ENCODE assay signal across 24 cellular contexts in the genomic region with DNA sequence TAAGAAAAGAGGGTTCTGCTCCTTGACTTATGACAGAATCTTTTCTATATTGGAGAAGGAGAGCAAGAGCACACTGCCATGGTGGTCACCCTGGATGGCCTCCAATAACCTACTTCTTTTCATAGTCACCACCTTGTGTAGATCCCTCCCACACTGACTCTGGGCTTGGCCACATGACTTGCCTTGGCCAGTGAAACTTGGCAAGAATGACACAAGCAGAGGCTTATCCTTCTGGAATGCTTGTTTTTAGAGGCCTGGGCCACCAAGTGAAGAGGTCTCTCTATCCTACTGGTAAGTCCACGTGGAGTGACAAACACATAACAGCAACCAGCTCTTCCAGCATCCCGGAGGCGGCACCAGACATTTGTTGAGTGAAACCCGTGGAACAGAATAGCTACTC.
"Had no signal": no experiment of that assay in that cellular context is flagged by ENCODE, and none has a peak within 500 bp of the region (broad histone marks: within the 10 kb centered on the region; RNA-seq: fewer than 3 reads in every experiment).

No MANE protein-coding gene starts in this region.

- H3K27ac ChIP-seq: ascending aorta, body of pancreas, KMS-11, SK-N-MC, WERI-Rb-1 had no signal

- H3K4me1 ChIP-seq: ascending aorta, body of pancreas had no signal

- H3K27me3 ChIP-seq: ascending aorta, body of pancreas had no signal

- H3K9me3 ChIP-seq: ascending aorta, body of pancreas had no signal

- H3K9ac ChIP-seq: KMS-11 had no signal

- FAIRE-seq: RCC 7860 had no signal

- H3K4me2 ChIP-seq: KMS-11 had no signal

- H3K36me3 ChIP-seq: ascending aorta, WERI-Rb-1 had no signal

- H3K4me3 ChIP-seq: ascending aorta, body of pancreas, SK-N-MC had no signal

- DNase-seq: activated CD4-positive, alpha-beta T cell treated with anti-CD3 and anti-CD28 coated beads for 36 hours; activated CD4-positive, alpha-beta T cell treated with anti-CD3 and anti-CD28 coated beads, Interleukin-2, amount 50 U/mL, for 1 hour; activated CD8-positive, alpha-beta T cell treated with anti-CD3 and anti-CD28 coated beads for 36 hours; activated effector memory CD4-positive, alpha-beta T cell treated with anti-CD3 and anti-CD28 coated beads, Interleukin-2, amount 50 U/mL, for 16 hours; activated naive CD4-positive, alpha-beta T cell treated with Interleukin-2 at 50 U/mL for 16 hours; activated naive CD8-positive, alpha-beta T cell treated with anti-CD3 and anti-CD28 coated beads, Interleukin-2, amount 50 U/mL, for 24 hours; activated T-cell treated with anti-CD3 and anti-CD28 coated beads, Interleukin-2, amount 50 U/mL, for 24 hours; amniotic stem cell; body of pancreas; NCI-H1048; NCI-H146; NCI-H187 treated with DMSO at 0.1 percent for 48 hours; NCI-H2081 treated with DMSO at 0.1 percent for 48 hours; NCI-H446; NCI-H524; PC-3; SIG-M5; T-helper 1 cell; WERI-Rb-1 had no signal

- ATAC-seq: activated CD4-positive, alpha-beta T cell treated with anti-CD3 and anti-CD28 coated beads for 36 hours; activated CD8-positive, alpha-beta T cell treated with anti-CD3 and anti-CD28 coated beads for 36 hours; activated naive CD4-positive, alpha-beta T cell treated with anti-CD3 and anti-CD28 coated beads, Interleukin-2, amount 50 U/mL, for 72 hours; activated naive CD8-positive, alpha-beta T cell treated with anti-CD3 and anti-CD28 coated beads, Interleukin-2, amount 50 U/mL, for 24 hours; body of pancreas; PC-3 had no signal
